Comparison of ENCODE assay signal across 8 cellular contexts in genomic region chrX:69503835-69504625, GRCh38. TPM values are rescaled to one million over a fixed set of nuclear protein-coding genes. Genes with fewer than 3 reads are reported as not detected.
DNase-seq lines count a peak whose midpoint lies in the region; ATAC-seq and TF ChIP-seq lines count a peak whose summit lies in the region.

NALF2 (plus strand) TSS chrX:69504326; CDS start chrX:69505283, 957 bp downstream.

- WGBS in mesendoderm (ENCODE audit: extremely low coverage, insufficient coverage, low lambda C conversion rate): no CpG with 5 or more reads among the region's 64 CpGs

- ATAC-seq in WTC11 (peak; percentile 77), GM21737 (IDR thresholded peaks at IDR 0.05; ENCODE audit: unreplicated experiment) (no peak)

- H3K9me3 Mint-ChIP-seq in WTC11: no peaks in the 10 kb centered on the region

- no peak within 1 kb of the TSS for H3K27ac Mint-ChIP-seq in WTC11

- H3K27me3 Mint-ChIP-seq in WTC11 (ENCODE audit: low read depth): peaks cover 11% of the 10 kb centered on the region

- H3K9ac ChIP-seq in mesendoderm (ENCODE audit: low read length) (peak within 1 kb of the TSS; percentile 65), subcutaneous abdominal adipose tissue (ENCODE audit: low read length in 5 of 5) (no peak within 1 kb of the TSS)

- no peak within 1 kb of the TSS for H4K8ac ChIP-seq in mesendoderm (ENCODE audit: low read depth, low read length)

- TF ChIP-seq CTCF in GM06990 (IDR thresholded peaks at IDR 0.05; ENCODE audit: insufficient read depth, low read length, poor library complexity, severe bottlenecking): no peak
- TF ChIP-seq CTCF in WTC11 (IDR thresholded peaks at IDR 0.05): no peak
- no peak for TF ChIP-seq CTCF in epithelial cell of esophagus (IDR thresholded peaks at IDR 0.05; ENCODE audit: insufficient read depth, low read depth, low read length, missing control alignments)

- H3K4me1 Mint-ChIP-seq in WTC11: peaks cover 20% of the 10 kb centered on the region

- H3K27me3 ChIP-seq in GM06990 (replicated peaks; ENCODE audit: control insufficient read depth, insufficient read depth, low read length) (peaks cover 1% of the 10 kb centered on the region; the same call in 1 of the 2 replicates), mesendoderm (ENCODE audit: insufficient read depth, low read length, poor library complexity) (no peaks in the 10 kb centered on the region), subcutaneous abdominal adipose tissue (ENCODE audit: control insufficient read depth in 5 of 5, insufficient read depth in 4 of 5, low read length in 5 of 5) (peaks cover 0 to 57% (median 47%) of the 10 kb centered on the region in 5 donors)

- H3K79me2 ChIP-seq in mesendoderm (ENCODE audit: control insufficient read depth, insufficient read depth, low read length): no peaks in the 10 kb centered on the region

- DNase-seq in GM06990 (ENCODE audit: extremely low read depth, insufficient read length): peak; percentile 33
- DNase-seq in NCI-H128 (lab: John Stamatoyannopoulos, UW; ENCODE audit: unreplicated experiment): peak; percentile 9
- peak; percentile 74 for DNase-seq in WTC11 (ENCODE audit: low spot score)
- peak; percentile 49 for DNase-seq in epithelial cell of esophagus (ENCODE audit: low read depth)
- DNase-seq in mesendoderm: peak; percentile 92
- no peak for DNase-seq in GM19238 (ENCODE audit: insufficient read length, low spot score)

- H3K36me3 Mint-ChIP-seq in WTC11: peaks cover 2% of the 10 kb centered on the region

- CTCF ChIA-PET in WTC11 (lab: Charles Lee): interaction anchor here (0.6 to 1.4 kb wide), 10 partner anchors 11 to 677 kb away, joined by 3 to 10 read pairs (median 4); partner anchors contain the start of genes EDA and IGBP1

- H2BK120ac ChIP-seq in mesendoderm (ENCODE audit: low read depth, low read length): no peak within 1 kb of the TSS

- POLR2A ChIA-PET in WTC11 (lab: Charles Lee): interaction anchor here (1.2 kb wide), 1 partner anchor 593 kb away, joined by 3 read pairs; no protein-coding TSS in a partner anchor

- H3K4me3 Mint-ChIP-seq in WTC11: peak within 1 kb of the TSS; percentile 77

- H3K36me3 ChIP-seq in GM06990 (ENCODE audit: control insufficient read depth, insufficient read depth, low read length) (no peaks in the 10 kb centered on the region), mesendoderm (ENCODE audit: control insufficient read depth, insufficient read depth, low read length) (no peaks in the 10 kb centered on the region), subcutaneous abdominal adipose tissue (ENCODE audit: control insufficient read depth in 5 of 5, insufficient read depth in 5 of 5, low read length in 5 of 5) (no peaks in the 10 kb centered on the region)

- H4K5ac ChIP-seq in mesendoderm (ENCODE audit: low read length): no peak within 1 kb of the TSS

- peaks cover 0 to 15% (median 5%) of the 10 kb centered on the region in 5 donors for H3K9me3 ChIP-seq in subcutaneous abdominal adipose tissue (ENCODE audit: control insufficient read depth in 5 of 5, low read length in 5 of 5)

- H3K18ac ChIP-seq in mesendoderm (ENCODE audit: low read length): peak within 1 kb of the TSS; percentile 41

- H2AK5ac ChIP-seq in mesendoderm (ENCODE audit: low read length): no peak within 1 kb of the TSS

- H2BK5ac ChIP-seq in mesendoderm (ENCODE audit: low read length): no peak within 1 kb of the TSS

- peak within 1 kb of the TSS; percentile 75 for H3K56ac ChIP-seq in mesendoderm (ENCODE audit: low read length)

- no peaks in the 10 kb centered on the region for H3K79me1 ChIP-seq in mesendoderm (ENCODE audit: low read length)

- H2BK15ac ChIP-seq in mesendoderm (replicated peaks; ENCODE audit: low read depth): no peak within 1 kb of the TSS

- peak within 1 kb of the TSS; percentile 59 for H3K4me2 ChIP-seq in mesendoderm (ENCODE audit: low read length)

- H3K23ac ChIP-seq in mesendoderm (ENCODE audit: low read length): no peak within 1 kb of the TSS

- H3K4me1 ChIP-seq in mesendoderm (ENCODE audit: control insufficient read depth, low read depth, low read length) (no peaks in the 10 kb centered on the region), subcutaneous abdominal adipose tissue (ENCODE audit: control insufficient read depth in 5 of 5, insufficient read depth in 5 of 5, low read length in 5 of 5) (peaks cover 0 to 16% (median 4%) of the 10 kb centered on the region in 5 donors)

- H3K4ac ChIP-seq in mesendoderm (ENCODE audit: low read depth, low read length): no peak within 1 kb of the TSS

- no peak within 1 kb of the TSS for H3K27ac ChIP-seq in mesendoderm (ENCODE audit: low read depth, low read length)
- H3K27ac ChIP-seq in subcutaneous abdominal adipose tissue (ENCODE audit: low read depth, low read length): no peak within 1 kb of the TSS

- no peak within 1 kb of the TSS; the same call in 1 of the 2 replicates for H3K4me3 ChIP-seq in GM06990 (replicated peaks; ENCODE audit: low read depth, low read length)
- H3K4me3 ChIP-seq in epithelial cell of esophagus (ENCODE audit: low read length): peak within 1 kb of the TSS; percentile 28
- peak within 1 kb of the TSS; percentile 40 for H3K4me3 ChIP-seq in mesendoderm (ENCODE audit: low read length)
- H3K4me3 ChIP-seq in subcutaneous abdominal adipose tissue (ENCODE audit: low read depth in 1 of 5, low read length in 5 of 5): peak within 1 kb of the TSS in 4 of 5 donors; percentile 56 to 66 (median 60)

TF ChIP-seq in WTC11, 78 proteins besides CTCF, POLR2A, EP300 and RAD21 (continues in another document):
- no peak for TF ChIP-seq ZNF416 (CRISPR knock-in tag; IDR thresholded peaks at IDR 0.05)
- no peak for TF ChIP-seq ATF6 (CRISPR knock-in tag; IDR thresholded peaks at IDR 0.05)
- TF ChIP-seq PRDM15 (CRISPR knock-in tag; IDR thresholded peaks at IDR 0.05): peak; percentile 31; the same call in 1 of the 2 replicates

RNA-seq across cellular contexts. Expression of gene NALF2, which starts in this region (rescaled TPM):
- total RNA-seq in WTC11 (2021): 13.1 to 14.0 TPM (median 13.7 TPM) in 3 replicates
- polyA plus RNA-seq in mesendoderm (2013, experiment 1 of 2): 4.4 TPM
- 4.7 TPM for polyA plus RNA-seq in mesendoderm (2013, experiment 2 of 2)
